ENCODE assay signal across 15 cellular contexts in genomic region chr17:79050591-79050990, GRCh38. TPM values are rescaled to one million over a fixed set of nuclear protein-coding genes. Genes with fewer than 3 reads are reported as not detected.
DNase-seq lines count a peak whose midpoint lies in the region; ATAC-seq and TF ChIP-seq lines count a peak whose summit lies in the region.
"Had no signal": no experiment of that assay in that cellular context is flagged by ENCODE, and none has a peak within 500 bp of the region (broad histone marks: within the 10 kb centered on the region; RNA-seq: fewer than 3 reads in every experiment).

No MANE protein-coding gene starts in this region.

- peaks cover 14% of the 10 kb centered on the region for H3K9me3 Mint-ChIP-seq in chondrocyte (ENCODE audit: low read depth)

- no peak overlapping the region for H3K4me3 Mint-ChIP-seq in chondrocyte (ENCODE audit: unreplicated experiment)
- H3K4me3 Mint-ChIP-seq: CD4-positive, alpha-beta memory T cell had no signal

- H3K4me1 ChIP-seq in upper lobe of right lung = no peaks in the 10 kb centered on the region

- no peaks in the 10 kb centered on the region for H3K27me3 ChIP-seq in upper lobe of right lung
- H3K27me3 ChIP-seq: BLaER1 had no signal

- H3K27ac Mint-ChIP-seq in chondrocyte (ENCODE audit: unreplicated experiment) = no peak overlapping the region

- H3K36me3 Mint-ChIP-seq in chondrocyte (ENCODE audit: low read depth) = peaks cover 6% of the 10 kb centered on the region

- H3K36me3 ChIP-seq in upper lobe of right lung = peaks cover 4% of the 10 kb centered on the region
- H3K36me3 ChIP-seq: BLaER1 had no signal

- peak; percentile 52 for DNase-seq in G401 (ENCODE audit: low spot score)
- peak; percentile 66 for DNase-seq in NCI-H2171 (lab: John Stamatoyannopoulos, UW)
- peak; percentile 59 for DNase-seq in chondrocyte (ENCODE audit: low spot score)
- peak; percentile 37 for DNase-seq in upper lobe of right lung
- no peak for DNase-seq in NCI-H82 treated with DMSO at 0.1 percent for 48 hours (lab: John Stamatoyannopoulos, UW; ENCODE audit: unreplicated experiment)
- no peak for DNase-seq in kidney tubule cell (ENCODE audit: low spot score)
- DNase-seq: CD4-positive, alpha-beta memory T cell; Kasumi-1; MM.1S; NCI-H1092 treated with DMSO at 0.1 percent for 48 hours; NCI-H146; Right ventricle myocardium superior had no signal

- no peak overlapping the region for H3K27ac ChIP-seq in upper lobe of right lung
- H3K27ac ChIP-seq: BLaER1 had no signal

- no peak overlapping the region for H3K4me3 ChIP-seq in upper lobe of right lung
- H3K4me3 ChIP-seq: BLaER1 had no signal

- peaks cover 29% of the 10 kb centered on the region for H3K4me1 Mint-ChIP-seq in chondrocyte (ENCODE audit: low read depth)

- intact Hi-C loops in upper lobe of right lung (cut with DNase I) = no loop called here

- in situ Hi-C loops in G401 (cut with HindIII; ENCODE audit: low sequenced_read_pairs) = no loop called here

- peaks cover 8% of the 10 kb centered on the region for H3K27me3 Mint-ChIP-seq in chondrocyte (ENCODE audit: low read depth)

- H3K9me3 ChIP-seq in upper lobe of right lung = peaks cover 10% of the 10 kb centered on the region

- ATAC-seq in upper lobe of right lung (no peak), GM21515 (IDR thresholded peaks at IDR 0.05; ENCODE audit: unreplicated experiment) (no peak)

- no peak for TF ChIP-seq CTCF in chondrocyte (IDR thresholded peaks at IDR 0.05)
- TF ChIP-seq CTCF in upper lobe of right lung (IDR thresholded peaks at IDR 0.05) = no peak

RNA-seq across cellular contexts. Expression of gene ENGASE, which starts 24.0 kb away (rescaled TPM):
- total RNA-seq in G401 (2014; rRNA removed; shearing (Covaris generic)) = 13.2 and 17.1 TPM in 2 replicates
- total RNA-seq in chondrocyte (16.8 to 30.7 TPM (median 19.7 TPM) in 3 replicates), upper lobe of right lung (58.2 TPM)

RNA-seq across cellular contexts. Expression of gene C1QTNF1, which starts 26.6 kb away (rescaled TPM):
- total RNA-seq in G401 (2014; rRNA removed; shearing (Covaris generic)) = not detected in 2 replicates
- total RNA-seq in chondrocyte (74.7 to 96.2 TPM (median 74.9 TPM) in 3 replicates), upper lobe of right lung (28.3 TPM)
- total RNA-seq: CD4-positive, alpha-beta memory T cell; OCI-LY7 had no signal

RNA-seq across cellular contexts. Expression of gene CANT1, which starts 41.0 kb away (rescaled TPM):
- total RNA-seq in G401 (2014; rRNA removed; shearing (Covaris generic)) = 66.1 and 80.1 TPM in 2 replicates
- total RNA-seq in chondrocyte (37.3 to 50.5 TPM (median 47.9 TPM) in 3 replicates), upper lobe of right lung (59.6 TPM)

Comparison
In these comparisons a context has a peak if more than half of its experiments do, and no peak if none do; other contexts are left out.
1. DNase-seq: peak in G401 (single experiment), NCI-H2171 (single experiment), chondrocyte (single experiment) and upper lobe of right lung (single experiment); none in NCI-H82 treated with DMSO at 0.1 percent for 48 hours (single experiment) and kidney tubule cell (single experiment).
2. RNA of gene C1QTNF1, which starts 26.6 kb away (total RNA-seq): 74.7 to 96.2 TPM in chondrocyte and 28.3 TPM in upper lobe of right lung (single experiment); not detected in G401; every median in the first group is over 10 times any median in the second.